Comparison of ENCODE assay signal across 8 cellular contexts in genomic region chr4:112637552-112637866, GRCh38. TPM values are rescaled to one million over a fixed set of nuclear protein-coding genes. Genes with fewer than 3 reads are reported as not detected.
DNase-seq lines count a peak whose midpoint lies in the region; ATAC-seq and TF ChIP-seq lines count a peak whose summit lies in the region.

No MANE protein-coding gene starts in this region.

- no peak overlapping the region for H3K27ac Mint-ChIP-seq in CD4-positive, alpha-beta T cell
- H3K27ac Mint-ChIP-seq in activated T-helper 1 cell treated with anti-CD3 and anti-CD28 coated beads, Interleukin-12 subunit alpha, Interleukin-12 subunit beta, Interleukin-2, Interleukin-4 antibody, amounts not matched to agents 30 ng/mL and 10 ng/mL and 1 ng/mL, durations not matched to agents 14 hours and 24 hours and 36 hours = no peak overlapping the region

- peak; percentile 8 for ATAC-seq in CD4-positive, alpha-beta T cell (ENCODE audit: poor library complexity)
- ATAC-seq in HG03354 (IDR thresholded peaks at IDR 0.05; ENCODE audit: poor library complexity, severe bottlenecking, unreplicated experiment) = peak; percentile 7

- peaks cover 30% of the 10 kb centered on the region for H3K36me3 Mint-ChIP-seq in CD4-positive, alpha-beta T cell (ENCODE audit: low read depth)
- H3K36me3 Mint-ChIP-seq in activated T-helper 1 cell treated with anti-CD3 and anti-CD28 coated beads, Interleukin-12 subunit alpha, Interleukin-12 subunit beta, Interleukin-2, Interleukin-4 antibody, amounts not matched to agents 30 ng/mL and 10 ng/mL and 1 ng/mL, durations not matched to agents 14 hours and 24 hours and 36 hours (ENCODE audit: low read depth) = peaks cover 6% of the 10 kb centered on the region

- no peaks in the 10 kb centered on the region for H3K27me3 ChIP-seq in CD4-positive, alpha-beta T cell (ENCODE audit: control insufficient read depth, insufficient read depth, low read length)
- no peaks in the 10 kb centered on the region for H3K27me3 ChIP-seq in muscle layer of colon (ENCODE audit: control insufficient read depth in 1 of 2, insufficient read depth in 2 of 2, low read length in 2 of 2)

- peak overlapping the region; percentile 59 to 95 for H3K4me3 ChIP-seq in muscle layer of colon (ENCODE audit: low read depth in 1 of 2, low read length in 2 of 2)

- H3K4me1 ChIP-seq in muscle layer of colon (ENCODE audit: insufficient read depth, low read length) = peaks cover 19% of the 10 kb centered on the region

- no peak overlapping the region for H3K4me3 Mint-ChIP-seq in CD4-positive, alpha-beta T cell
- H3K4me3 Mint-ChIP-seq in activated T-helper 1 cell treated with anti-CD3 and anti-CD28 coated beads, Interleukin-12 subunit alpha, Interleukin-12 subunit beta, Interleukin-2, Interleukin-4 antibody, amounts not matched to agents 30 ng/mL and 10 ng/mL and 1 ng/mL, durations not matched to agents 14 hours and 24 hours and 36 hours = no peak overlapping the region

- peaks cover 24% of the 10 kb centered on the region for H3K4me1 Mint-ChIP-seq in CD4-positive, alpha-beta T cell (ENCODE audit: low read depth)
- H3K4me1 Mint-ChIP-seq in activated T-helper 1 cell treated with anti-CD3 and anti-CD28 coated beads, Interleukin-12 subunit alpha, Interleukin-12 subunit beta, Interleukin-2, Interleukin-4 antibody, amounts not matched to agents 30 ng/mL and 10 ng/mL and 1 ng/mL, durations not matched to agents 14 hours and 24 hours and 36 hours (ENCODE audit: low read depth) = peaks cover 20% of the 10 kb centered on the region

- DNase-seq in CD4-positive, alpha-beta T cell = no peak
- DNase-seq in caudate nucleus (lab: John Stamatoyannopoulos, UW) (peak in 2 of 61 donors; percentile 18 to 44), cerebellar cortex (ENCODE audit: low spot score) (no peak), T-helper 1 cell (no peak)
- DNase-seq in activated T-helper 1 cell treated with anti-CD3 and anti-CD28 coated beads, Interleukin-12 subunit alpha, Interleukin-12 subunit beta, Interleukin-2, Interleukin-4 antibody, amounts not matched to agents 30 ng/mL and 10 ng/mL and 1 ng/mL, durations not matched to agents 14 hours and 24 hours and 36 hours (ENCODE audit: low spot score) = no peak
- no peak for DNase-seq in activated CD4-positive, alpha-beta T cell treated with anti-CD3 and anti-CD28 coated beads, Interleukin-2, amount 50 U/mL, for 4 hours

- POLR2A ChIA-PET in CD4-positive, alpha-beta T cell (lab: Charles Lee) = interaction anchor here (0.6 to 1.1 kb wide), 5 partner anchors 114 to 364 kb away, joined by 3 to 6 read pairs (median 3); partner anchors contain the start of gene TIFA

- CTCF ChIA-PET in CD4-positive, alpha-beta T cell (lab: Charles Lee) = no interaction called here

- H3K9me3 Mint-ChIP-seq in CD4-positive, alpha-beta T cell = no peaks in the 10 kb centered on the region
- no peaks in the 10 kb centered on the region for H3K9me3 Mint-ChIP-seq in activated T-helper 1 cell treated with anti-CD3 and anti-CD28 coated beads, Interleukin-12 subunit alpha, Interleukin-12 subunit beta, Interleukin-2, Interleukin-4 antibody, amounts not matched to agents 30 ng/mL and 10 ng/mL and 1 ng/mL, durations not matched to agents 14 hours and 24 hours and 36 hours

- intact Hi-C loops in CD4-positive, alpha-beta T cell (cut with DNase I, micrococcal nuclease) = loop anchor here (1.0 to 10.0 kb wide), 5 partner anchors 115 to 1127 kb away; partner anchors contain the start of genes AP1AR (in 1 of the 2) and CAMK2D (in 1 of the 2)
- intact Hi-C loops in activated T-helper 1 cell treated with anti-CD3 and anti-CD28 coated beads, Interleukin-12 subunit alpha, Interleukin-12 subunit beta, Interleukin-2, Interleukin-4 antibody, amounts not matched to agents 30 ng/mL and 10 ng/mL and 1 ng/mL, durations not matched to agents 14 hours and 24 hours and 36 hours (cut with micrococcal nuclease) = loop anchor here (1.0 to 5.0 kb wide), 9 partner anchors 98 to 835 kb away; partner anchors contain the start of genes AP1AR, FAM241A and NEUROG2

- H3K27ac ChIP-seq in CD4-positive, alpha-beta T cell (ENCODE audit: low read depth, low read length) = peak overlapping the region; percentile 98
- H3K27ac ChIP-seq in caudate nucleus (ENCODE audit: low read depth, low read length) = peak overlapping the region; percentile 78
- H3K27ac ChIP-seq in muscle layer of colon (ENCODE audit: low read depth, low read length) = peak overlapping the region; percentile 92

- H3K9ac ChIP-seq in muscle layer of colon (ENCODE audit: low read length) = peak overlapping the region; percentile 76

- TF ChIP-seq CTCF in CD4-positive, alpha-beta T cell (IDR thresholded peaks at IDR 0.05) = no peak

- H3K27me3 Mint-ChIP-seq in CD4-positive, alpha-beta T cell = no peaks in the 10 kb centered on the region
- no peaks in the 10 kb centered on the region for H3K27me3 Mint-ChIP-seq in activated T-helper 1 cell treated with anti-CD3 and anti-CD28 coated beads, Interleukin-12 subunit alpha, Interleukin-12 subunit beta, Interleukin-2, Interleukin-4 antibody, amounts not matched to agents 30 ng/mL and 10 ng/mL and 1 ng/mL, durations not matched to agents 14 hours and 24 hours and 36 hours (ENCODE audit: insufficient read depth)

- H3K9me3 ChIP-seq in CD4-positive, alpha-beta T cell (ENCODE audit: control insufficient read depth, low read length) = no peaks in the 10 kb centered on the region
- no peaks in the 10 kb centered on the region for H3K9me3 ChIP-seq in muscle layer of colon (ENCODE audit: low read length)

- H3K36me3 ChIP-seq in muscle layer of colon (ENCODE audit: insufficient read depth, low read length) = no peaks in the 10 kb centered on the region

RNA-seq across cellular contexts. Expression of gene LARP7, which starts 0.6 kb away (rescaled TPM):
- 10 to 100 TPM; 42.9 to 43.5 TPM for total RNA-seq in CD4-positive, alpha-beta T cell
- 45.3 and 46.1 TPM in 2 replicates for total RNA-seq in activated T-helper 1 cell treated with anti-CD3 and anti-CD28 coated beads, Interleukin-12 subunit alpha, Interleukin-12 subunit beta, Interleukin-2, Interleukin-4 antibody, amounts not matched to agents 30 ng/mL and 10 ng/mL and 1 ng/mL, durations not matched to agents 14 hours and 24 hours and 36 hours

RNA-seq across cellular contexts. Expression of gene ZGRF1, which starts 0.8 kb away (rescaled TPM):
- total RNA-seq in CD4-positive, alpha-beta T cell = 10 to 100 TPM; 11.3 to 11.7 TPM
- total RNA-seq in activated T-helper 1 cell treated with anti-CD3 and anti-CD28 coated beads, Interleukin-12 subunit alpha, Interleukin-12 subunit beta, Interleukin-2, Interleukin-4 antibody, amounts not matched to agents 30 ng/mL and 10 ng/mL and 1 ng/mL, durations not matched to agents 14 hours and 24 hours and 36 hours = 31.0 and 33.1 TPM in 2 replicates
